ENCODE assay signal across 10 cellular contexts in the genomic region with DNA sequence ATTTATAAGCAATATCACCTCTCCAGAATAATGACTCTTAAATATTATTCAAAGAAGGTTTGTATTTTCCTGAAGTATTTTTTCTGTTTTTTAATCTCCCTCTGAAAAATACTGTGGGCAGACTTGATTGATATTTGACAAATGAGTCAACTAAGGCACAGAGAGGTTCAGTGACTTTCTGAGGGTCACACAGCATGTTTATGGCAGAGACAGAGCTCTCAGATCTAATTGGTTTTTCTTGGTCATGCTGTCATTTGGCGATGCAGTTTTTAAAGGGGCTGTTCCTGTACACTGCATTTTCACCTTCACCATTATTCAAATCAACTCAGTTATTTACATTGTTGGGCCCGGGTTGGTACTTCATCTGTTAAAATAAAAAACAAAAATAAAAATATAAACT.
"Had no signal": no experiment of that assay in that cellular context is flagged by ENCODE, and none has a peak within 500 bp of the region (broad histone marks: within the 10 kb centered on the region; RNA-seq: fewer than 3 reads in every experiment).

No MANE protein-coding gene starts in this region.

- H3K4me1 Mint-ChIP-seq: GM23338, H9 had no signal

- DNase-seq: GM23248, GOT3, H7, H9, HCEC 1CT, HFFc6 had no signal

- H3K4me1 ChIP-seq: HAP-1 had no signal

- FAIRE-seq: H54 had no signal

- H3K27ac ChIP-seq: GM23248 had no signal

- H3K27ac Mint-ChIP-seq: GM23338, H9, HFFc6 had no signal

- H3K9ac ChIP-seq: GM23248 had no signal

- H3K9me3 Mint-ChIP-seq: GM23338, H9, HFFc6 had no signal

- H3K9me3 ChIP-seq: HAP-1 had no signal

- ATAC-seq: GM23338, HCT116 had no signal

- H3K36me3 ChIP-seq: HAP-1 had no signal

- H2AFZ ChIP-seq: GM23248, GM23338 had no signal

- H3K4me3 ChIP-seq: GM23248, GM23338, HAP-1 had no signal

- H3K4me2 ChIP-seq: GM23338 had no signal

- H3K4me3 Mint-ChIP-seq: GM23338, H9, HFFc6 had no signal
